Comparison of ENCODE assay signal across 16 cellular contexts in genomic region chr7:4185136-4185535, GRCh38.
DNase-seq lines count a peak whose midpoint lies in the region; ATAC-seq and TF ChIP-seq lines count a peak whose summit lies in the region.
"Had no signal": no experiment of that assay in that cellular context is flagged by ENCODE, and none has a peak within 500 bp of the region (broad histone marks: within the 10 kb centered on the region; RNA-seq: fewer than 3 reads in every experiment).

No MANE protein-coding gene starts in this region.

- TF ChIP-seq EP300 in sigmoid colon (IDR thresholded peaks at IDR 0.05), result no peak

- peaks cover 0 to 78% (median 54%) of the 10 kb centered on the region in 4 donors for H3K4me1 ChIP-seq in sigmoid colon
- H3K4me1 ChIP-seq in CD8-positive, alpha-beta memory T cell (ENCODE audit: insufficient read depth, low read length), result no peaks in the 10 kb centered on the region

- POLR2A ChIA-PET in CD8-positive, alpha-beta memory T cell (lab: Charles Lee), result no interaction called here

- H3K9me3 Mint-ChIP-seq in nephron progenitor cell, result peaks cover 19% of the 10 kb centered on the region
- peaks cover 0 to 2% (median 0%) of the 10 kb centered on the region in 5 donors for H3K9me3 Mint-ChIP-seq in CD8-positive, alpha-beta memory T cell
- no peaks in the 10 kb centered on the region for H3K9me3 Mint-ChIP-seq in activated naive CD4-positive, alpha-beta T cell treated with anti-CD3 and anti-CD28 coated beads, Interleukin-2, amount 50 U/mL, for 72 hours
- H3K9me3 Mint-ChIP-seq: CD4-positive, alpha-beta T cell had no signal

- ATAC-seq in Right ventricle myocardium inferior (no peak), left cardiac atrium (no peak)
- no peak for ATAC-seq in activated naive CD4-positive, alpha-beta T cell treated with anti-CD3 and anti-CD28 coated beads, Interleukin-2, amount 50 U/mL, for 72 hours
- ATAC-seq: GM12878, GM23338 had no signal

- peak overlapping the region in 3 of 4 donors; percentile 40 to 77 (median 75) for H3K27ac ChIP-seq in sigmoid colon
- H3K27ac ChIP-seq in CD8-positive, alpha-beta memory T cell (ENCODE audit: low read depth, low read length), result no peak overlapping the region

- no peaks in the 10 kb centered on the region for H3K27me3 ChIP-seq in sigmoid colon
- no peaks in the 10 kb centered on the region for H3K27me3 ChIP-seq in CD8-positive, alpha-beta memory T cell (ENCODE audit: insufficient read depth, low read length, poor library complexity, severe bottlenecking)

- H3K9me3 ChIP-seq in sigmoid colon, result no peaks in the 10 kb centered on the region
- H3K9me3 ChIP-seq in CD8-positive, alpha-beta memory T cell (ENCODE audit: low read length), result no peaks in the 10 kb centered on the region

- TF ChIP-seq POLR2A in sigmoid colon (IDR thresholded peaks at IDR 0.05), result no peak

- no peak overlapping the region for H3K4me3 ChIP-seq in sigmoid colon
- H3K4me3 ChIP-seq in CD8-positive, alpha-beta memory T cell (ENCODE audit: low read length), result no peak overlapping the region
- H3K4me3 ChIP-seq: GM12878, GM23338 had no signal

- intact Hi-C loops in Right ventricle myocardium inferior (cut with DNase I) (no loop called here), left cardiac atrium (cut with DNase I) (no loop called here), sigmoid colon (cut with DNase I) (loop anchor here (10.0 kb wide), 1 partner anchor 880 kb away; the partner anchor contains the start of gene SDK1)

- H3K4me1 Mint-ChIP-seq in nephron progenitor cell, result peaks cover 46% of the 10 kb centered on the region
- no peaks in the 10 kb centered on the region for H3K4me1 Mint-ChIP-seq in CD8-positive, alpha-beta memory T cell
- H3K4me1 Mint-ChIP-seq: GM23338 had no signal

- peak; percentile 60 for DNase-seq in Right ventricle myocardium inferior (ENCODE audit: missing footprints)
- DNase-seq in left cardiac atrium, result no peak
- DNase-seq in nephron progenitor cell, result no peak
- DNase-seq in sigmoid colon, result no peak
- DNase-seq in CD8-positive, alpha-beta memory T cell, result no peak
- DNase-seq in NCI-H524 (lab: John Stamatoyannopoulos, UW), result no peak
- no peak for DNase-seq in activated naive CD4-positive, alpha-beta T cell treated with anti-CD3 and anti-CD28 coated beads, Interleukin-2, amount 50 U/mL, for 72 hours (ENCODE audit: low spot score in 2 of 2)
- DNase-seq: 8988T; AML-193; C1 segment of cervical spinal cord; CD4-positive, alpha-beta T cell; DMS79; H9; IMR-90 had no signal

- 91 to 93% methylated on average over 6 of the region's 6 CpGs for WGBS in sigmoid colon, 2 donors

- H3K36me3 Mint-ChIP-seq in nephron progenitor cell (ENCODE audit: low read depth), result no peaks in the 10 kb centered on the region
- no peaks in the 10 kb centered on the region for H3K36me3 Mint-ChIP-seq in CD8-positive, alpha-beta memory T cell
- H3K36me3 Mint-ChIP-seq in activated naive CD4-positive, alpha-beta T cell treated with anti-CD3 and anti-CD28 coated beads, Interleukin-2, amount 50 U/mL, for 72 hours, result no peaks in the 10 kb centered on the region

- H3K36me3 ChIP-seq in sigmoid colon, result no peaks in the 10 kb centered on the region
- H3K36me3 ChIP-seq in CD8-positive, alpha-beta memory T cell (ENCODE audit: insufficient read depth, low read length), result no peaks in the 10 kb centered on the region

- H3K4me3 Mint-ChIP-seq in nephron progenitor cell, result no peak overlapping the region
- no peak overlapping the region for H3K4me3 Mint-ChIP-seq in CD8-positive, alpha-beta memory T cell
- H3K4me3 Mint-ChIP-seq: CD4-positive, alpha-beta T cell; GM23338; H9 had no signal

- CTCF ChIA-PET in CD8-positive, alpha-beta memory T cell (lab: Charles Lee), result no interaction called here

- TF ChIP-seq CTCF in nephron progenitor cell (IDR thresholded peaks at IDR 0.05), result no peak
- TF ChIP-seq CTCF in sigmoid colon (IDR thresholded peaks at IDR 0.05), result no peak

- peaks cover 14% of the 10 kb centered on the region for H3K27me3 Mint-ChIP-seq in nephron progenitor cell (ENCODE audit: low read depth, poor library complexity)
- H3K27me3 Mint-ChIP-seq in CD8-positive, alpha-beta memory T cell, result no peaks in the 10 kb centered on the region
- H3K27me3 Mint-ChIP-seq: CD4-positive, alpha-beta T cell had no signal

- H3K27ac Mint-ChIP-seq in nephron progenitor cell, result peak overlapping the region; percentile 85
- no peak overlapping the region for H3K27ac Mint-ChIP-seq in CD8-positive, alpha-beta memory T cell
- no peak overlapping the region for H3K27ac Mint-ChIP-seq in activated naive CD4-positive, alpha-beta T cell treated with anti-CD3 and anti-CD28 coated beads, Interleukin-2, amount 50 U/mL, for 72 hours
- H3K27ac Mint-ChIP-seq: CD4-positive, alpha-beta T cell; GM23338; H9 had no signal
